In the genomic region with DNA sequence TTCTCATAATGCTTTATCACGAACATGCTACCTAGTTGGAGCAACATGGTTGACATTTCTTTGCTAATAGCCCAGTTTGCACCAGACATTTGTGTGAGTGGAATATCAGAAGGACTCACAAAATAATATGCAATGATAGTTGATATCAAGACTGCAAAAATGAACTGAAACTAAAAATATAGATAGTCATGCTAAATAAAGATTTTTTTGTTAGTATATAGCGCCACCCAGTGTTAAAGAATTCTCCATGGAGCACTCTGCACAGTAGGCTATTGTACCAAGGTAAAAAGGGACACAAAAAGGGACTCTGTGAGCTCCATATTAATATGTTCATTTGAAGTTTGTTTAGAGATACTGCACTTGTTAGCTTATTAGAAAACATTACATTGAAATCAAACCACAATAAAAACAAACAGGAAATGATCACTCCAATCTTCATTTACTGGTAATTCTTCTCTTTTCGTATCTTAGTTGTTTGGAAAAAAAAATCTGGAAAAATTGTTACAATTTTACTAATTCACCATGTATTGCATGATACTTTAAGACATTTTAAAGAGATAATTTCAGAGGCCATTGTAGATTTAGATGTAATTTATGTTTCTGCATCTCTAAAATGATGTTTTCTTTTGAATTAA, we compare ENCODE assay signal across 8 cellular contexts.
A peak's percentile ranks its signal among the peaks of the same experiment; 100 is the strongest.
DNase-seq lines count a peak whose midpoint lies in the region; ATAC-seq and FAIRE-seq lines count a peak whose summit lies in the region.

No MANE protein-coding gene starts in this region.

- H3K36me3 Mint-ChIP-seq in activated CD8-positive, alpha-beta memory T cell treated with anti-CD3 and anti-CD28 coated beads, Interleukin-2, amount 10 ng/mL, durations not matched to agents 7 days and 5 days, result no peaks in the 10 kb centered on the region

- H3K27ac Mint-ChIP-seq in activated CD8-positive, alpha-beta memory T cell treated with anti-CD3 and anti-CD28 coated beads, Interleukin-2, amount 10 ng/mL, durations not matched to agents 7 days and 5 days, result no peak overlapping the region

- FAIRE-seq in colon (lab: Jason Lieb, UNC), result peak; percentile 66

- H3K9me3 Mint-ChIP-seq in activated CD8-positive, alpha-beta memory T cell treated with anti-CD3 and anti-CD28 coated beads, Interleukin-2, amount 10 ng/mL, durations not matched to agents 7 days and 5 days (ENCODE audit: low read depth), result peaks cover 4% of the 10 kb centered on the region

- H3K27me3 Mint-ChIP-seq in activated CD8-positive, alpha-beta memory T cell treated with anti-CD3 and anti-CD28 coated beads, Interleukin-2, amount 10 ng/mL, durations not matched to agents 7 days and 5 days, result no peaks in the 10 kb centered on the region

- H3K4me1 Mint-ChIP-seq in activated CD8-positive, alpha-beta memory T cell treated with anti-CD3 and anti-CD28 coated beads, Interleukin-2, amount 10 ng/mL, durations not matched to agents 7 days and 5 days, result no peaks in the 10 kb centered on the region

- CTCF ChIA-PET in activated CD8-positive, alpha-beta memory T cell treated with anti-CD3 and anti-CD28 coated beads, Interleukin-2, amount 10 ng/mL, durations not matched to agents 7 days and 5 days (lab: Charles Lee), result no interaction called here

- peak; percentile 60 for DNase-seq in Ammon's horn (ENCODE audit: low spot score)
- peak; percentile 1 for DNase-seq in NCI-H82 treated with DMSO at 0.1 percent for 48 hours (lab: John Stamatoyannopoulos, UW; ENCODE audit: unreplicated experiment)
- peak; percentile 76 for DNase-seq in midbrain (lab: John Stamatoyannopoulos, UW)
- DNase-seq in islet precursor cell, result no peak
- no peak for DNase-seq in activated CD8-positive, alpha-beta memory T cell treated with anti-CD3 and anti-CD28 coated beads, Interleukin-2, amount 10 ng/mL, durations not matched to agents 7 days and 5 days

- no peak overlapping the region for H3K4me3 Mint-ChIP-seq in activated CD8-positive, alpha-beta memory T cell treated with anti-CD3 and anti-CD28 coated beads, Interleukin-2, amount 10 ng/mL, durations not matched to agents 7 days and 5 days

- ATAC-seq in HG02642 (IDR thresholded peaks at IDR 0.05; ENCODE audit: poor library complexity, unreplicated experiment) (peak; percentile 51), GM21423 (IDR thresholded peaks at IDR 0.05; ENCODE audit: unreplicated experiment) (no peak)
- ATAC-seq in activated CD8-positive, alpha-beta memory T cell treated with anti-CD3 and anti-CD28 coated beads, Interleukin-2, amount 10 ng/mL, durations not matched to agents 7 days and 5 days, result no peak

Comparison
In these comparisons a context has a peak if more than half of its experiments do, and no peak if none do; other contexts are left out.
1. DNase-seq: peak in Ammon's horn (single experiment), NCI-H82 treated with DMSO at 0.1 percent for 48 hours (single experiment) and midbrain (single experiment); none in islet precursor cell (single experiment) and activated CD8-positive, alpha-beta memory T cell treated with anti-CD3 and anti-CD28 coated beads, Interleukin-2, amount 10 ng/mL, durations not matched to agents 7 days and 5 days (single experiment).